Comparison of ENCODE assay signal across 22 cellular contexts in genomic region chr2:176676257-176676570, GRCh38.
"Had no signal": no experiment of that assay in that cellular context is flagged by ENCODE, and none has a peak within 500 bp of the region (broad histone marks: within the 10 kb centered on the region; RNA-seq: fewer than 3 reads in every experiment).

No MANE protein-coding gene starts in this region.

- H3K4me1 ChIP-seq: left ventricle myocardium inferior, right atrium auricular region, right lobe of liver, thyroid gland, transverse colon, uterus had no signal

- DNase-seq: hypothalamus; immature natural killer cell; kidney; left ventricle myocardium inferior; naive B cell; natural killer cell; nephron progenitor cell; ovary; right lobe of liver; stimulated activated CD4-positive, alpha-beta T cell treated with anti-CD3 and anti-CD28 coated beads, Interleukin-1b, Interleukin-23, amount 100 ng/mL, for 48 hours; stimulated activated CD4-positive, alpha-beta T cell treated with anti-CD3 and anti-CD28 coated beads, Interleukin-2, amount 100 ng/mL, for 48 hours; stimulated activated CD4-positive, alpha-beta T cell treated with anti-CD3 and anti-CD28 coated beads, Interleukin-4, amount 100 ng/mL, for 4 hours; stimulated activated CD8-positive, alpha-beta memory T cell treated with anti-CD3 and anti-CD28 coated beads, Interleukin-4, amount 100 ng/mL, for 48 hours; stimulated activated naive CD4-positive, alpha-beta T cell treated with Interleukin-2 at 50 U/mL for 16 hours; stimulated activated naive CD8-positive, alpha-beta T cell treated with anti-CD3 and anti-CD28 coated beads, Interleukin-15, amount 100 ng/mL, for 72 hours; testis; thyroid gland; transverse colon; uterus had no signal

- H3K4me2 ChIP-seq: smooth muscle cell had no signal

- H3K36me3 ChIP-seq: left ventricle myocardium inferior, ovary, right atrium auricular region, right lobe of liver, thyroid gland, transverse colon, uterus had no signal

- H3K27ac ChIP-seq: left ventricle myocardium inferior, ovary, right atrium auricular region, right lobe of liver, testis, thyroid gland, transverse colon, uterus had no signal

- H3K4me3 ChIP-seq: left ventricle myocardium inferior, lung, ovary, right atrium auricular region, right lobe of liver, smooth muscle cell, testis, thyroid gland, transverse colon, uterus had no signal

- H3K27me3 ChIP-seq: ovary, right atrium auricular region, right lobe of liver, testis, transverse colon, uterus had no signal

- H3K9me3 ChIP-seq: left ventricle myocardium inferior, ovary, right atrium auricular region, right lobe of liver, testis, thyroid gland, transverse colon, uterus had no signal
